Comparison of ENCODE assay signal across 8 cellular contexts in genomic region chr9:77457916-77458592, GRCh38.
A peak's percentile ranks its signal among the peaks of the same experiment; 100 is the strongest.
DNase-seq lines count a peak whose midpoint lies in the region; ATAC-seq and TF ChIP-seq lines count a peak whose summit lies in the region.

No MANE protein-coding gene starts in this region.

- H3K4me2 ChIP-seq in DOHH2 (ENCODE audit: low read length) (no peak overlapping the region), PC-3 (ENCODE audit: low read length) (no peak overlapping the region)

- H3K9me3 Mint-ChIP-seq in activated T-cell treated with anti-CD3 and anti-CD28 coated beads, Interleukin-2, amount 50 U/mL, for 24 hours, result no peaks in the 10 kb centered on the region
- H3K9me3 Mint-ChIP-seq in type B pancreatic cell, result no peaks in the 10 kb centered on the region

- H3K27ac ChIP-seq in DOHH2 (ENCODE audit: low read depth, low read length) (no peak overlapping the region), PC-3 (ENCODE audit: low read length) (no peak overlapping the region)

- H3K36me3 Mint-ChIP-seq in activated T-cell treated with anti-CD3 and anti-CD28 coated beads, Interleukin-2, amount 50 U/mL, for 24 hours (ENCODE audit: low read depth), result no peaks in the 10 kb centered on the region
- no peaks in the 10 kb centered on the region for H3K36me3 Mint-ChIP-seq in type B pancreatic cell

- CTCF ChIA-PET in PC-3 (lab: Charles Lee), result interaction anchor here (0.7 to 1.2 kb wide), 6 partner anchors 8 to 293 kb away, joined by 3 to 7 read pairs (median 5); partner anchors contain the start of gene GNA14

- H3K4me1 ChIP-seq in DOHH2 (ENCODE audit: control insufficient read depth, low read length), result no peaks in the 10 kb centered on the region
- no peaks in the 10 kb centered on the region; the same call in 1 of the 2 replicates for H3K4me1 ChIP-seq in PC-3 (ENCODE audit: insufficient read depth, low read length)

- H3K9me3 ChIP-seq in DOHH2 (ENCODE audit: control insufficient read depth, insufficient read depth, low read length), result no peaks in the 10 kb centered on the region
- no peaks in the 10 kb centered on the region for H3K9me3 ChIP-seq in PC-3 (ENCODE audit: low read length)

- peak; percentile 92 for TF ChIP-seq CTCF in DOHH2 (IDR thresholded peaks at IDR 0.05; ENCODE audit: low read depth, low read length, poor library complexity, severe bottlenecking)
- peak; percentile 82 for TF ChIP-seq CTCF in PC-3 (conservative IDR thresholded peaks at IDR 0.05; ENCODE audit: low read depth, low read length)
- TF ChIP-seq CTCF in type B pancreatic cell (conservative IDR thresholded peaks at IDR 0.05), result peak; percentile 85

- ATAC-seq in GM21447 (IDR thresholded peaks at IDR 0.05; ENCODE audit: unreplicated experiment), result peak; percentile 80
- ATAC-seq in PC-3, result peak; percentile 86

- POLR2A ChIA-PET in PC-3 (lab: Charles Lee; ENCODE audit: unreplicated experiment), result interaction anchor here (0.7 kb wide), 1 partner anchor 309 kb away, joined by 4 read pairs; no protein-coding TSS in a partner anchor

- H3K4me1 Mint-ChIP-seq in activated T-cell treated with anti-CD3 and anti-CD28 coated beads, Interleukin-2, amount 50 U/mL, for 24 hours (ENCODE audit: low read depth), result peaks cover 21% of the 10 kb centered on the region
- H3K4me1 Mint-ChIP-seq in type B pancreatic cell (ENCODE audit: unreplicated experiment), result peaks cover 28% of the 10 kb centered on the region

- H3F3A ChIP-seq in DOHH2 (ENCODE audit: control insufficient read depth, insufficient read depth), result no peaks in the 10 kb centered on the region
- no peaks in the 10 kb centered on the region for H3F3A ChIP-seq in PC-3 (ENCODE audit: low read length, unreplicated experiment)

- BruUV-seq in PC-3 (replicated peaks; lab: Mats Ljungman, UMichigan), result no TSS peak

- no peak overlapping the region for H3K9ac ChIP-seq in PC-3 (ENCODE audit: low read length)

- H3K79me2 ChIP-seq in DOHH2 (ENCODE audit: control insufficient read depth, low read length) (no peaks in the 10 kb centered on the region), PC-3 (ENCODE audit: low read length) (no peaks in the 10 kb centered on the region)

- peak; percentile 94 for DNase-seq in HT-29 (ENCODE audit: low spot score)
- peak; percentile 71 for DNase-seq in PC-3
- peak; percentile 67 for DNase-seq in activated T-cell treated with anti-CD3 and anti-CD28 coated beads, Interleukin-2, amount 50 U/mL, for 24 hours
- peak; percentile 68 for DNase-seq in fibroblast of peridontal ligament (ENCODE audit: extremely low read depth)
- DNase-seq in occipital lobe (lab: John Stamatoyannopoulos, UW), result peak; percentile 29
- no peak for DNase-seq in type B pancreatic cell (ENCODE audit: extremely low spot score, unreplicated experiment)

- H3K36me3 ChIP-seq in DOHH2 (ENCODE audit: control insufficient read depth, low read length) (no peaks in the 10 kb centered on the region), PC-3 (ENCODE audit: low read depth, low read length) (no peaks in the 10 kb centered on the region)

- peak overlapping the region; percentile 33; the same call in 1 of the 2 replicates for H2AFZ ChIP-seq in PC-3 (ENCODE audit: low read length)

- intact Hi-C loops in PC-3 (cut with micrococcal nuclease), result loop anchor here (1.0 to 2.0 kb wide), 5 partner anchors 29 to 293 kb away; no protein-coding TSS in a partner anchor

- H3K27ac Mint-ChIP-seq in activated T-cell treated with anti-CD3 and anti-CD28 coated beads, Interleukin-2, amount 50 U/mL, for 24 hours, result no peak overlapping the region
- H3K27ac Mint-ChIP-seq in type B pancreatic cell, result no peak overlapping the region

- no peak overlapping the region for H3K4me3 Mint-ChIP-seq in activated T-cell treated with anti-CD3 and anti-CD28 coated beads, Interleukin-2, amount 50 U/mL, for 24 hours
- H3K4me3 Mint-ChIP-seq in type B pancreatic cell, result no peak overlapping the region

- H4K20me1 ChIP-seq in DOHH2 (ENCODE audit: control insufficient read depth, insufficient read depth, low read depth, low read length) (no peaks in the 10 kb centered on the region), PC-3 (ENCODE audit: low read length) (no peaks in the 10 kb centered on the region)

- H3K9me2 ChIP-seq in DOHH2 (replicated peaks; ENCODE audit: control insufficient read depth, low read length) (no peaks in the 10 kb centered on the region), PC-3 (replicated peaks; ENCODE audit: low read length) (no peaks in the 10 kb centered on the region)

- H3K27me3 Mint-ChIP-seq in activated T-cell treated with anti-CD3 and anti-CD28 coated beads, Interleukin-2, amount 50 U/mL, for 24 hours, result no peaks in the 10 kb centered on the region
- H3K27me3 Mint-ChIP-seq in type B pancreatic cell, result peaks cover 8% of the 10 kb centered on the region

- H3K4me3 ChIP-seq in DOHH2 (ENCODE audit: low read length), result no peak overlapping the region
- H3K4me3 ChIP-seq in PC-3 (ENCODE audit: low read length), result no peak overlapping the region

- peaks cover 7% of the 10 kb centered on the region; the same call in 1 of the 2 replicates for H3K27me3 ChIP-seq in DOHH2 (ENCODE audit: control insufficient read depth, low read length)
- H3K27me3 ChIP-seq in PC-3 (ENCODE audit: low read length), result no peaks in the 10 kb centered on the region
